ENCODE assay signal across 1 cellular context in the genomic region with DNA sequence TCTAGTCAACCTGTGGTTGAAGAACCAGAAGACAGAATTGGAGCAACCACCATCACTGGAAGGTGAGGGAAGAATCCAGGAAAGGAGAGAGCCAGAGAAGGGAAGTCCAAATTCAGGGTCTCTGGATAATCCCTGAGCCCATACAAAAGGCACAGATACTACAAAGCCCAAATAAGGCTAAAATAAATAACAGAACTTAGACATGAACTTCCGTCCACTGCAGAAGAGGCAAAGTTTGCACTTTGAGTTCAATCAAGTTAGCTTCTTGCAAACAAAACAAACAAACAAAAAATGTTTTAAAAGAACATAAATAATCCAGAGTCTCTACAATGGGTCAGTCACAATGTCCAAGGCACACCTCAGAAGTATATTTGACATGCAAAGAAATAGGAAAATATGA.
TF ChIP-seq lines count a peak whose summit lies in the region.

No MANE protein-coding gene starts in this region.

TF ChIP-seq in GM23338, 12 proteins besides CTCF, POLR2A, EP300 and RAD21:
- TF ChIP-seq, protein P1, sequence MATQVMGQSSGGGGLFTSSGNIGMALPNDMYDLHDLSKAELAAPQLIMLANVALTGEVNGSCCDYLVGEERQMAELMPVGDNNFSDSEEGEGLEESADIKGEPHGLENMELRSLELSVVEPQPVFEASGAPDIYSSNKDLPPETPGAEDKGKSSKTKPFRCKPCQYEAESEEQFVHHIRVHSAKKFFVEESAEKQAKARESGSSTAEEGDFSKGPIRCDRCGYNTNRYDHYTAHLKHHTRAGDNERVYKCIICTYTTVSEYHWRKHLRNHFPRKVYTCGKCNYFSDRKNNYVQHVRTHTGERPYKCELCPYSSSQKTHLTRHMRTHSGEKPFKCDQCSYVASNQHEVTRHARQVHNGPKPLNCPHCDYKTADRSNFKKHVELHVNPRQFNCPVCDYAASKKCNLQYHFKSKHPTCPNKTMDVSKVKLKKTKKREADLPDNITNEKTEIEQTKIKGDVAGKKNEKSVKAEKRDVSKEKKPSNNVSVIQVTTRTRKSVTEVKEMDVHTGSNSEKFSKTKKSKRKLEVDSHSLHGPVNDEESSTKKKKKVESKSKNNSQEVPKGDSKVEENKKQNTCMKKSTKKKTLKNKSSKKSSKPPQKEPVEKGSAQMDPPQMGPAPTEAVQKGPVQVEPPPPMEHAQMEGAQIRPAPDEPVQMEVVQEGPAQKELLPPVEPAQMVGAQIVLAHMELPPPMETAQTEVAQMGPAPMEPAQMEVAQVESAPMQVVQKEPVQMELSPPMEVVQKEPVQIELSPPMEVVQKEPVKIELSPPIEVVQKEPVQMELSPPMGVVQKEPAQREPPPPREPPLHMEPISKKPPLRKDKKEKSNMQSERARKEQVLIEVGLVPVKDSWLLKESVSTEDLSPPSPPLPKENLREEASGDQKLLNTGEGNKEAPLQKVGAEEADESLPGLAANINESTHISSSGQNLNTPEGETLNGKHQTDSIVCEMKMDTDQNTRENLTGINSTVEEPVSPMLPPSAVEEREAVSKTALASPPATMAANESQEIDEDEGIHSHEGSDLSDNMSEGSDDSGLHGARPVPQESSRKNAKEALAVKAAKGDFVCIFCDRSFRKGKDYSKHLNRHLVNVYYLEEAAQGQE (IDR thresholded peaks at IDR 0.05; ENCODE audit: unreplicated experiment) = no peak
